ENCODE assay signal across 14 cellular contexts in genomic region chr11:120012245-120012644, GRCh38.
DNase-seq lines count a peak whose midpoint lies in the region; ATAC-seq and TF ChIP-seq lines count a peak whose summit lies in the region.
"Had no signal": no experiment of that assay in that cellular context is flagged by ENCODE, and none has a peak within 500 bp of the region (broad histone marks: within the 10 kb centered on the region; RNA-seq: fewer than 3 reads in every experiment).

No MANE protein-coding gene starts in this region.

- no peaks in the 10 kb centered on the region for H3K36me3 Mint-ChIP-seq in activated CD8-positive, alpha-beta memory T cell treated with anti-CD3 and anti-CD28 coated beads, Interleukin-2, amount 10 ng/mL, durations not matched to agents 7 days and 5 days

- H3K9me3 ChIP-seq in esophagus (ENCODE audit: control insufficient read depth in 2 of 2, insufficient read depth in 1 of 2, low read depth in 1 of 2, low read length in 1 of 2), result peaks cover 0 to 2% of the 10 kb centered on the region in 2 donors
- H3K9me3 ChIP-seq: BLaER1 treated with 17β-estradiol and CSF1 and Interleukin-3, amounts not matched to agents 10 nM and 100 nM had no signal

- H3K4me1 Mint-ChIP-seq in activated CD8-positive, alpha-beta memory T cell treated with anti-CD3 and anti-CD28 coated beads, Interleukin-2, amount 10 ng/mL, durations not matched to agents 7 days and 5 days, result no peaks in the 10 kb centered on the region

- H3K27me3 ChIP-seq in esophagus (ENCODE audit: control insufficient read depth in 1 of 2, insufficient read depth in 2 of 2, low read length in 2 of 2), result no peaks in the 10 kb centered on the region

- ATAC-seq in activated CD8-positive, alpha-beta memory T cell treated with anti-CD3 and anti-CD28 coated beads, Interleukin-2, amount 10 ng/mL, durations not matched to agents 7 days and 5 days, result no peak

- H3K9me3 Mint-ChIP-seq in activated CD8-positive, alpha-beta memory T cell treated with anti-CD3 and anti-CD28 coated beads, Interleukin-2, amount 10 ng/mL, durations not matched to agents 7 days and 5 days (ENCODE audit: low read depth), result no peaks in the 10 kb centered on the region
- H3K9me3 Mint-ChIP-seq: CD4-positive, alpha-beta T cell; GM23338; H9 had no signal

- in situ Hi-C loops in G401 (cut with HindIII; ENCODE audit: low sequenced_read_pairs) (no loop called here), GM13976 (cut with MboI; ENCODE audit: low sequenced_read_pairs, unreplicated experiment) (no loop called here)

- no peak for TF ChIP-seq CTCF in GM13976 (IDR thresholded peaks at IDR 0.05; ENCODE audit: borderline replicate concordance, control extremely low read depth, extremely low read depth, insufficient read depth, missing control alignments)

- H3K27ac Mint-ChIP-seq in activated CD8-positive, alpha-beta memory T cell treated with anti-CD3 and anti-CD28 coated beads, Interleukin-2, amount 10 ng/mL, durations not matched to agents 7 days and 5 days, result no peak overlapping the region
- H3K27ac Mint-ChIP-seq: CD4-positive, alpha-beta T cell; GM23338 had no signal

- no peak overlapping the region for H3K4me3 ChIP-seq in esophagus (ENCODE audit: low read depth in 1 of 2, low read length in 2 of 2)
- H3K4me3 ChIP-seq: BLaER1 treated with 17β-estradiol and CSF1 and Interleukin-3, amounts not matched to agents 10 nM and 100 nM; GM23338 had no signal

- CTCF ChIA-PET in activated CD8-positive, alpha-beta memory T cell treated with anti-CD3 and anti-CD28 coated beads, Interleukin-2, amount 10 ng/mL, durations not matched to agents 7 days and 5 days (lab: Charles Lee), result no interaction called here

- peaks cover 0 to 25% of the 10 kb centered on the region in 2 donors for H3K4me1 ChIP-seq in esophagus (ENCODE audit: control insufficient read depth in 2 of 2, insufficient read depth in 2 of 2, low read length in 1 of 2)

- DNase-seq in G401 (ENCODE audit: low spot score) (peak; percentile 49), cerebellar cortex (ENCODE audit: low spot score) (peak; percentile 42), posterior vena cava (ENCODE audit: low spot score) (peak; percentile 52), epidermal melanocyte (ENCODE audit: insufficient read length, low spot score) (no peak), GM13976 (ENCODE audit: low spot score) (no peak)
- no peak for DNase-seq in activated CD8-positive, alpha-beta memory T cell treated with anti-CD3 and anti-CD28 coated beads, Interleukin-2, amount 10 ng/mL, durations not matched to agents 7 days and 5 days
- DNase-seq: 8988T; Calu3; CD4-positive, alpha-beta T cell; DMS 273 treated with DMSO at 0.1 percent for 48 hours; H9 had no signal

- H3K4me3 Mint-ChIP-seq in activated CD8-positive, alpha-beta memory T cell treated with anti-CD3 and anti-CD28 coated beads, Interleukin-2, amount 10 ng/mL, durations not matched to agents 7 days and 5 days, result no peak overlapping the region
- H3K4me3 Mint-ChIP-seq: CD4-positive, alpha-beta T cell; GM23338 had no signal

- H3K27ac ChIP-seq in esophagus (ENCODE audit: low read depth in 2 of 2, low read length in 1 of 2), result peak overlapping the region; percentile 48 to 59
- H3K27ac ChIP-seq: BLaER1 treated with 17β-estradiol and CSF1 and Interleukin-3, amounts not matched to agents 10 nM and 100 nM had no signal

- H3K36me3 ChIP-seq in esophagus (ENCODE audit: control insufficient read depth in 2 of 2, insufficient read depth in 2 of 2, low read length in 1 of 2), result no peaks in the 10 kb centered on the region
- H3K36me3 ChIP-seq: BLaER1 treated with 17β-estradiol and CSF1 and Interleukin-3, amounts not matched to agents 10 nM and 100 nM had no signal

- H3K27me3 Mint-ChIP-seq in activated CD8-positive, alpha-beta memory T cell treated with anti-CD3 and anti-CD28 coated beads, Interleukin-2, amount 10 ng/mL, durations not matched to agents 7 days and 5 days, result peaks cover 50% of the 10 kb centered on the region

- WGBS in esophagus, 2 donors, result 46 to 58% methylated on average over 7 of the region's 7 CpGs

- intact Hi-C loops in posterior vena cava (cut with DNase I), result no loop called here

Comparison
In these comparisons a context has a peak if more than half of its experiments do, and no peak if none do; other contexts are left out.
1. DNase-seq: peak in G401 (single experiment), cerebellar cortex (single experiment) and posterior vena cava (single experiment); none in epidermal melanocyte (single experiment), GM13976 (single experiment) and activated CD8-positive, alpha-beta memory T cell treated with anti-CD3 and anti-CD28 coated beads, Interleukin-2, amount 10 ng/mL, durations not matched to agents 7 days and 5 days (single experiment).